ENCODE assay signal across 26 cellular contexts in the genomic region with DNA sequence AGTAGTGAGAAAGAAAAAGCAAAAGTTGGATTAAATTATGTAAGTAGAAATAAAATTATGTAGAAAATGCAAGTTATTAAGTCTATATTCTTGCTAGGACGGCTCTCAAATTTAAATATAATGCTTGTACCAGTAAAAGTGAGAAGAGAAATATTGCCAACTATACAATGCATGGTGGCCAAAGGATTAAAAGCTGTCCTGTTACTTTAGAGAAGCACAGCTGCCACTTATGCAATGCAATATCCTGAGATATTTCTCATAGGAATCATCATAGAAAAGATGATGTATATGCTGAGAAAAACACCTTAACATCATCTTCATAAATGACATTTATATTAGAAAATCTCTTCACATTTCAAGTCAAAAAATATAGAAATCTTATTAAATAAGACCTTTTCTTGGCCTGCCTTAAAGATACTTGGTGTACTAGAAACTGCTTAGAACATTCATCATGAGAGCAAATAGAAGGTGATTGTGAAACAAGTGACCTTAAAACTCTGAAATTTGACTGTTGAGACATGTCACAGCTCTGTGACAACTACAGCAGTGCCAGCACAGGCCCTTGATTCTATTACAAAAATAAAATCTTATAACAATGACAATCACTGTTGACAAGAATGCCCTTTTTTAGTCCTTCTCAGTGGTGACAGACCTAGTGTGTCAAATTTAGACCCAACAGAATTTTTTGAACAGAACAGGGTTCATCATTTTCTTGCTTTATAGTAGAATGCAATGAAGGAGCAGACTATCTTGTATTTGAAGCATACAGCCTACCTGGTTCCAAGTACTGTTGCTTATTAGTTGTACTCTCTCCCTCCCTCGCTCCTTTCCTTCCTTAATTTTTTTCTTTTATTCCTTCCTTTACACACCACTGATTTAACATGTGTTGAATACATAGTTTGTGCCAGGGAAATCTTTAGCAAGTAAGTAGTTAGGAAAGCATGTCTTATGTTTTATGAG.
"Had no signal": no experiment of that assay in that cellular context is flagged by ENCODE, and none has a peak within 500 bp of the region (broad histone marks: within the 10 kb centered on the region; RNA-seq: fewer than 3 reads in every experiment).

No MANE protein-coding gene starts in this region.

- H3K4me3 Mint-ChIP-seq: dendritic cell treated with granulocyte-macrophage colony-stimulating factor and Interleukin-4, amounts not matched to agents 40 ng/mL and 50 ng/mL, for 4 days; effector memory CD8-positive, alpha-beta T cell; endodermal cell; immature natural killer cell; mesothelial cell of epicardium had no signal

- H3K4me1 ChIP-seq: colonic mucosa, esophagus muscularis mucosa, gastroesophageal sphincter, heart left ventricle, left lung, lower lobe of right lung had no signal

- ATAC-seq: effector memory CD8-positive, alpha-beta T cell; gastroesophageal sphincter; heart left ventricle; left colon; left lung; left ventricle myocardium superior; lower lobe of right lung; mucosa of descending colon had no signal

- H3K27ac ChIP-seq: colonic mucosa, epithelial cell of prostate, esophagus muscularis mucosa, gastroesophageal sphincter, heart left ventricle, hepatocyte, left lung, lower lobe of right lung had no signal

- DNase-seq: cerebellar nuclear complex; colonic mucosa; cortex of kidney; effector CD8-positive, alpha-beta T cell; effector memory CD8-positive, alpha-beta T cell; endodermal cell; erythroblast; foreskin melanocyte; heart left ventricle; hypothalamus; immature natural killer cell; islet precursor cell; kidney; kidney glomerular epithelial cell; left colon; left lung; left ventricle myocardium superior; lower lobe of right lung; mesenchymal stem cell; mucosa of descending colon had no signal

- H3K9me3 ChIP-seq: colonic mucosa, esophagus muscularis mucosa, gastroesophageal sphincter, left lung, lower lobe of right lung, mucosa of descending colon had no signal

- H3K4me1 Mint-ChIP-seq: immature natural killer cell, mesothelial cell of epicardium had no signal

- H3K27me3 Mint-ChIP-seq: dendritic cell treated with granulocyte-macrophage colony-stimulating factor and Interleukin-4, amounts not matched to agents 40 ng/mL and 50 ng/mL, for 4 days; effector memory CD8-positive, alpha-beta T cell had no signal

- H3K9me3 Mint-ChIP-seq: dendritic cell treated with granulocyte-macrophage colony-stimulating factor and Interleukin-4, amounts not matched to agents 40 ng/mL and 50 ng/mL, for 4 days had no signal

- H3K27me3 ChIP-seq: colonic mucosa, esophagus muscularis mucosa, gastroesophageal sphincter, heart left ventricle, hepatocyte, left lung had no signal

- H3K27ac Mint-ChIP-seq: dendritic cell treated with granulocyte-macrophage colony-stimulating factor and Interleukin-4, amounts not matched to agents 40 ng/mL and 50 ng/mL, for 4 days; effector memory CD8-positive, alpha-beta T cell; endodermal cell; immature natural killer cell; mesothelial cell of epicardium had no signal

- H3K4me3 ChIP-seq: colonic mucosa, esophagus muscularis mucosa, gastroesophageal sphincter, heart left ventricle, hepatocyte, left lung, lower lobe of right lung, mucosa of descending colon had no signal

- H3K36me3 ChIP-seq: colonic mucosa, esophagus muscularis mucosa, gastroesophageal sphincter, heart left ventricle, left lung, lower lobe of right lung had no signal

- H3K36me3 Mint-ChIP-seq: immature natural killer cell, mesothelial cell of epicardium had no signal
